In genomic region chr2:120236296-120236695, GRCh38 we compare ENCODE assay signal across 22 cellular contexts.
"Had no signal": no experiment of that assay in that cellular context is flagged by ENCODE, and none has a peak within 500 bp of the region (broad histone marks: within the 10 kb centered on the region; RNA-seq: fewer than 3 reads in every experiment).

No MANE protein-coding gene starts in this region.

- H3K4me1 ChIP-seq: breast epithelium had no signal

- H3K27ac ChIP-seq: ascending aorta, breast epithelium, epithelial cell of prostate, foreskin keratinocyte, hepatocyte, lower lobe of right lung, WERI-Rb-1 had no signal

- H3K36me3 ChIP-seq: ascending aorta, breast epithelium, lower lobe of right lung, WERI-Rb-1 had no signal

- H3K4me3 ChIP-seq: ascending aorta, breast epithelium, hepatocyte, lower lobe of right lung had no signal

- H3K9me3 ChIP-seq: ascending aorta, breast epithelium, lower lobe of right lung had no signal

- DNase-seq: activated CD4-positive, alpha-beta memory T cell treated with anti-CD3 and anti-CD28 coated beads for 36 hours; activated CD4-positive, alpha-beta T cell treated with anti-CD3 and anti-CD28 coated beads for 36 hours; activated effector memory CD4-positive, alpha-beta T cell treated with Interleukin-2 at 50 U/mL for 16 hours; activated naive CD4-positive, alpha-beta T cell treated with anti-CD3 and anti-CD28 coated beads, Interleukin-2, amount 10 ng/mL, durations not matched to agents 7 days and 5 days; activated T-cell treated with anti-CD3 and anti-CD28 coated beads, Interleukin-2, amount 50 U/mL, for 48 hours; cerebellar nuclear complex; dermis blood vessel endothelial cell; effector memory CD8-positive, alpha-beta T cell; foreskin keratinocyte; left cardiac atrium; lower lobe of right lung; occipital lobe; retina; stimulated activated naive CD8-positive, alpha-beta T cell treated with anti-CD3 and anti-CD28 coated beads, Interleukin-15, Interleukin-2, amounts not matched to agents 100 U/mL and 50 U/mL, for 24 hours; trophoblast cell; WERI-Rb-1 had no signal

- ATAC-seq: activated CD4-positive, alpha-beta T cell treated with anti-CD3 and anti-CD28 coated beads for 36 hours; activated CD8-positive, alpha-beta memory T cell treated with anti-CD3 and anti-CD28 coated beads, Interleukin-2, amount 10 ng/mL, durations not matched to agents 7 days and 5 days; effector memory CD8-positive, alpha-beta T cell; foreskin keratinocyte; left cardiac atrium; lower lobe of right lung; natural killer cell treated with Interleukin-12 subunit alpha and Interleukin-12 subunit beta and Interleukin-15 and Interleukin-18, amount 100 ng/mL, for 72 hours; stimulated activated naive CD8-positive, alpha-beta T cell treated with anti-CD3 and anti-CD28 coated beads, Interleukin-15, Interleukin-2, amounts not matched to agents 100 U/mL and 50 U/mL, for 24 hours had no signal

- H3K79me2 ChIP-seq: hepatocyte had no signal

- H3K27me3 ChIP-seq: ascending aorta, breast epithelium, foreskin keratinocyte, hepatocyte had no signal

- H2AFZ ChIP-seq: hepatocyte had no signal

- H3K4me2 ChIP-seq: hepatocyte had no signal
